ENCODE assay signal across 9 cellular contexts in genomic region chr3:171255236-171255806, GRCh38.
DNase-seq lines count a peak whose midpoint lies in the region; ATAC-seq and TF ChIP-seq lines count a peak whose summit lies in the region.
"Had no signal": no experiment of that assay in that cellular context is flagged by ENCODE, and none has a peak within 500 bp of the region (broad histone marks: within the 10 kb centered on the region; RNA-seq: fewer than 3 reads in every experiment).

No MANE protein-coding gene starts in this region.

- no peak for DNase-seq in activated T-cell treated with anti-CD3 and anti-CD28 coated beads, Interleukin-2, amount 50 U/mL, for 4 hours
- DNase-seq in activated T-cell treated with anti-CD3 and anti-CD28 coated beads for 4 hours (no peak), SW480 (ENCODE audit: low spot score) (peak; percentile 80), ACHN (no peak), brain microvascular endothelial cell (no peak)
- no peak for DNase-seq in stimulated activated naive CD8-positive, alpha-beta T cell treated with anti-CD3 and anti-CD28 coated beads, Interleukin-15, Interleukin-2, amounts not matched to agents 100 U/mL and 50 U/mL, for 24 hours
- DNase-seq in activated effector memory CD4-positive, alpha-beta T cell treated with anti-CD3 and anti-CD28 coated beads, Interleukin-2, amount 50 U/mL, for 16 hours: no peak

- H3K4me3 ChIP-seq in brain microvascular endothelial cell (ENCODE audit: low read depth, low read length): no peak overlapping the region

- H3K9me3 Mint-ChIP-seq in activated T-cell treated with anti-CD3 and anti-CD28 coated beads, Interleukin-2, amount 50 U/mL, for 4 hours: no peaks in the 10 kb centered on the region

- TF ChIP-seq CTCF in brain microvascular endothelial cell (IDR thresholded peaks at IDR 0.05; ENCODE audit: low read depth, low read length, missing control alignments): no peak

- no peaks in the 10 kb centered on the region for H3K27me3 Mint-ChIP-seq in activated T-cell treated with anti-CD3 and anti-CD28 coated beads, Interleukin-2, amount 50 U/mL, for 4 hours (ENCODE audit: low read depth)

- H3K36me3 ChIP-seq in brain microvascular endothelial cell (replicated peaks): no peaks in the 10 kb centered on the region

- H3K27ac ChIP-seq in brain microvascular endothelial cell: no peak overlapping the region
- H3K27ac ChIP-seq: C4-2B had no signal

- peaks cover 85% of the 10 kb centered on the region for H3K4me1 Mint-ChIP-seq in activated T-cell treated with anti-CD3 and anti-CD28 coated beads, Interleukin-2, amount 50 U/mL, for 4 hours (ENCODE audit: low read depth)

- peak; percentile 78 to 86 for ATAC-seq in activated T-cell treated with anti-CD3 and anti-CD28 coated beads, Interleukin-2, amount 50 U/mL, for 4 hours
- ATAC-seq in HG02759 (IDR thresholded peaks at IDR 0.05; ENCODE audit: unreplicated experiment): peak; percentile 71
- ATAC-seq in stimulated activated naive CD8-positive, alpha-beta T cell treated with anti-CD3 and anti-CD28 coated beads, Interleukin-15, Interleukin-2, amounts not matched to agents 100 U/mL and 50 U/mL, for 24 hours: peak; percentile 75

- peak overlapping the region; percentile 56 for H3K4me3 Mint-ChIP-seq in activated T-cell treated with anti-CD3 and anti-CD28 coated beads, Interleukin-2, amount 50 U/mL, for 4 hours

- in situ Hi-C loops in ACHN (cut with HindIII; ENCODE audit: low pct_ligation_motif_present, low pct_unique_long_range_greater_than_20kb, low sequenced_read_pairs) (no loop called here), brain microvascular endothelial cell (cut with HindIII; ENCODE audit: low pct_ligation_motif_present, low sequenced_read_pairs) (no loop called here)

- H3K36me3 Mint-ChIP-seq in activated T-cell treated with anti-CD3 and anti-CD28 coated beads, Interleukin-2, amount 50 U/mL, for 4 hours (ENCODE audit: insufficient read depth): peaks cover 4% of the 10 kb centered on the region

- no peaks in the 10 kb centered on the region for H3K27me3 ChIP-seq in brain microvascular endothelial cell (replicated peaks)
